8 cellular contexts compared by ENCODE assay signal in genomic region chr14:73472182-73473114, GRCh38. TPM values are rescaled to one million over a fixed set of nuclear protein-coding genes. Genes with fewer than 3 reads are reported as not detected.
DNase-seq lines count a peak whose midpoint lies in the region; ATAC-seq and TF ChIP-seq lines count a peak whose summit lies in the region.

No MANE protein-coding gene starts in this region.

- intact Hi-C loops in left ventricle myocardium inferior (cut with micrococcal nuclease) (loop anchor here (2.0 to 10.0 kb wide), 2 partner anchors 180 to 298 kb away; no protein-coding TSS in a partner anchor), gastrocnemius medialis (cut with DNase I; ENCODE audit: low total_unique reads) (loop anchor here (1.0 to 2.0 kb wide), 2 partner anchors 177 to 300 kb away; no protein-coding TSS in a partner anchor)

- no peaks in the 10 kb centered on the region for H3K23me2 ChIP-seq in H9 (ENCODE audit: insufficient read length, low read depth, low read length, poor library complexity, severe bottlenecking)

- no peak overlapping the region for H2BK15ac ChIP-seq in H9 (ENCODE audit: low read depth, low read length)

- H4K20me1 ChIP-seq in H9 (ENCODE audit: control insufficient read depth, insufficient read depth, insufficient read length) = no peaks in the 10 kb centered on the region

- no peak overlapping the region for H2BK5ac ChIP-seq in H9 (ENCODE audit: insufficient read length, low read length)

- no peak overlapping the region for H3K4me3 ChIP-seq in left ventricle myocardium inferior
- H3K4me3 ChIP-seq in gastrocnemius medialis = no peak overlapping the region

- H3K9me3 ChIP-seq in H9 (ENCODE audit: control insufficient read depth, low read depth, low read length) (no peaks in the 10 kb centered on the region), left ventricle myocardium inferior (replicated peaks) (no peaks in the 10 kb centered on the region), gastrocnemius medialis (no peaks in the 10 kb centered on the region)

- no peaks in the 10 kb centered on the region; a peak in 1 of 5 replicates for H3K9me3 Mint-ChIP-seq in H9
- H3K9me3 Mint-ChIP-seq in activated CD8-positive, alpha-beta T cell treated with anti-CD3 and anti-CD28 coated beads, Interleukin-2, amount 10 ng/mL, durations not matched to agents 7 days and 5 days (ENCODE audit: insufficient read depth) = no peaks in the 10 kb centered on the region

- no peak overlapping the region for H3K4me3 Mint-ChIP-seq in H9
- H3K4me3 Mint-ChIP-seq in activated CD8-positive, alpha-beta T cell treated with anti-CD3 and anti-CD28 coated beads, Interleukin-2, amount 10 ng/mL, durations not matched to agents 7 days and 5 days = no peak overlapping the region

- no peak overlapping the region for H3K14ac ChIP-seq in H9 (ENCODE audit: insufficient read depth, low read length)

- DNase-seq in COR-L47 (lab: John Stamatoyannopoulos, UW) (peak; percentile 67), H9 (no peak), NCI-H2227 (lab: John Stamatoyannopoulos, UW; ENCODE audit: unreplicated experiment) (peak; percentile 72), left ventricle myocardium inferior (no peak), gastrocnemius medialis (no peak), NCI-H1048 (lab: John Stamatoyannopoulos, UW) (no peak)
- DNase-seq in activated CD8-positive, alpha-beta T cell treated with anti-CD3 and anti-CD28 coated beads, Interleukin-2, amount 10 ng/mL, durations not matched to agents 7 days and 5 days = peak; percentile 37

- no peak overlapping the region for H3T11ph ChIP-seq in H9 (ENCODE audit: low read length)

- H2AFZ ChIP-seq in H9 (ENCODE audit: low read length) = no peak overlapping the region

- POLR2A ChIA-PET in activated CD8-positive, alpha-beta T cell treated with anti-CD3 and anti-CD28 coated beads, Interleukin-2, amount 10 ng/mL, durations not matched to agents 7 days and 5 days (lab: Charles Lee) = interaction anchor here (0.6 to 1.1 kb wide), 4 partner anchors 10 to 548 kb away, joined by 3 to 4 read pairs (median 4); partner anchors contain the start of genes NUMB and RIOX1

- H3K79me1 ChIP-seq in H9 (ENCODE audit: insufficient read depth, low read depth, low read length, poor library complexity, severe bottlenecking) = no peaks in the 10 kb centered on the region

- in situ Hi-C loops in gastrocnemius medialis (cut with MboI; ENCODE audit: low sequenced_read_pairs in 4 of 4) = loop anchor here in 3 of 4 donors (5.0 to 25.0 kb wide), 4 partner anchors 175 to 310 kb away; no protein-coding TSS in a partner anchor

- no peak overlapping the region for H3K4ac ChIP-seq in H9 (ENCODE audit: low read depth, low read length)

- H2BK12ac ChIP-seq in H9 (ENCODE audit: insufficient read length, low read depth, low read length) = no peak overlapping the region

- no peaks in the 10 kb centered on the region for H3K36me3 ChIP-seq in left ventricle myocardium inferior
- H3K36me3 ChIP-seq in gastrocnemius medialis = no peaks in the 10 kb centered on the region

- no peak overlapping the region for H3K23ac ChIP-seq in H9 (ENCODE audit: insufficient read length, low read depth, low read length)

- no peak for TF ChIP-seq POLR2A in gastrocnemius medialis (IDR thresholded peaks at IDR 0.05)

- ATAC-seq in activated CD8-positive, alpha-beta T cell treated with anti-CD3 and anti-CD28 coated beads, Interleukin-2, amount 10 ng/mL, durations not matched to agents 7 days and 5 days = peak; percentile 79
- ATAC-seq in gastrocnemius medialis (peak; percentile 73 to 95), HG03354 (IDR thresholded peaks at IDR 0.05; ENCODE audit: poor library complexity, severe bottlenecking, unreplicated experiment) (no peak)

- H3K27me3 ChIP-seq in H9 (ENCODE audit: insufficient read depth, low read length) = no peaks in the 10 kb centered on the region
- H3K27me3 ChIP-seq in left ventricle myocardium inferior (ENCODE audit: low read depth) = no peaks in the 10 kb centered on the region
- no peaks in the 10 kb centered on the region for H3K27me3 ChIP-seq in gastrocnemius medialis

- CTCF ChIA-PET in activated CD8-positive, alpha-beta T cell treated with anti-CD3 and anti-CD28 coated beads, Interleukin-2, amount 10 ng/mL, durations not matched to agents 7 days and 5 days (lab: Charles Lee) = interaction anchor here (0.6 to 6.7 kb wide), 31 partner anchors 10 to 497 kb away, joined by 3 to 124 read pairs (median 4); partner anchors contain the start of genes ACOT6, NUMB, RIOX1 and ZFYVE1

- H2AK5ac ChIP-seq in H9 (ENCODE audit: insufficient read length, low read length) = no peak overlapping the region

- H4K5ac ChIP-seq in H9 (ENCODE audit: insufficient read length, low read depth, low read length) = no peak overlapping the region

- H3K79me2 ChIP-seq in H9 (ENCODE audit: insufficient read depth, low read length) = no peaks in the 10 kb centered on the region

- no CpG with 5 or more reads among the region's 18 CpGs for WGBS in H9 (ENCODE audit: extremely low coverage, insufficient read length, low lambda C conversion rate)

- no peak overlapping the region for H2BK20ac ChIP-seq in H9 (ENCODE audit: low read depth, low read length, poor library complexity, severe bottlenecking)

- H3K4me1 ChIP-seq in H9 (ENCODE audit: insufficient read depth, low read length) (no peaks in the 10 kb centered on the region), left ventricle myocardium inferior (no peaks in the 10 kb centered on the region), gastrocnemius medialis (no peaks in the 10 kb centered on the region)

- H3K4me2 ChIP-seq in H9 (ENCODE audit: insufficient read depth, insufficient read length, low read length) = no peak overlapping the region

- no peak overlapping the region for H3K9ac ChIP-seq in H9 (ENCODE audit: extremely low read depth, insufficient read length, low read length)

- H3K4me1 Mint-ChIP-seq in H9 = peaks cover 4 to 13% of the 10 kb centered on the region in 2 experiments
- peaks cover 3% of the 10 kb centered on the region for H3K4me1 Mint-ChIP-seq in activated CD8-positive, alpha-beta T cell treated with anti-CD3 and anti-CD28 coated beads, Interleukin-2, amount 10 ng/mL, durations not matched to agents 7 days and 5 days (ENCODE audit: low read depth)

- no peak overlapping the region for H4K91ac ChIP-seq in H9 (ENCODE audit: insufficient read length, low read depth, low read length)

- H3K56ac ChIP-seq in H9 (ENCODE audit: insufficient read length, low read depth, low read length) = no peak overlapping the region

- H3K27ac ChIP-seq in H9 (ENCODE audit: insufficient read length, low read depth, low read length) = no peak overlapping the region
- H3K27ac ChIP-seq in left ventricle myocardium inferior (replicated peaks) = no peak overlapping the region
- H3K27ac ChIP-seq in gastrocnemius medialis = no peak overlapping the region

- H2BK120ac ChIP-seq in H9 (ENCODE audit: low read depth, low read length, poor library complexity, severe bottlenecking) = no peak overlapping the region

- no peaks in the 10 kb centered on the region for H3K27me3 Mint-ChIP-seq in H9 (ENCODE audit: low read depth)
- no peaks in the 10 kb centered on the region for H3K27me3 Mint-ChIP-seq in activated CD8-positive, alpha-beta T cell treated with anti-CD3 and anti-CD28 coated beads, Interleukin-2, amount 10 ng/mL, durations not matched to agents 7 days and 5 days (ENCODE audit: low read depth)

- TF ChIP-seq CTCF in H9 (conservative IDR thresholded peaks at IDR 0.05) (peak; percentile 84), left ventricle myocardium inferior (IDR thresholded peaks at IDR 0.05; ENCODE audit: borderline replicate concordance) (peak; percentile 81), gastrocnemius medialis (IDR thresholded peaks at IDR 0.05 in 4 of 5, conservative IDR thresholded peaks at IDR 0.05 in 1 of 5) (peak; percentile 57 to 78 (median 72))

- no peaks in the 10 kb centered on the region for H3K36me3 Mint-ChIP-seq in H9 (ENCODE audit: insufficient read depth in 1 of 3, low read depth in 3 of 3)
- H3K36me3 Mint-ChIP-seq in activated CD8-positive, alpha-beta T cell treated with anti-CD3 and anti-CD28 coated beads, Interleukin-2, amount 10 ng/mL, durations not matched to agents 7 days and 5 days (ENCODE audit: low read depth) = no peaks in the 10 kb centered on the region

- no peak overlapping the region for H3K18ac ChIP-seq in H9 (ENCODE audit: insufficient read length, low read depth, low read length)

- H3K27ac Mint-ChIP-seq in H9 = no peak overlapping the region
- no peak overlapping the region for H3K27ac Mint-ChIP-seq in activated CD8-positive, alpha-beta T cell treated with anti-CD3 and anti-CD28 coated beads, Interleukin-2, amount 10 ng/mL, durations not matched to agents 7 days and 5 days

- no peak overlapping the region for H4K8ac ChIP-seq in H9 (replicated peaks; ENCODE audit: insufficient read length, low read depth, low read length)

RNA-seq across cellular contexts. Expression of gene NUMB, which starts 14.1 kb away (rescaled TPM):
- total RNA-seq in H9 (2021) (46.5 and 51.9 TPM in 2 replicates), left ventricle myocardium inferior (32.1 TPM), gastrocnemius medialis (10 to 100 TPM; 14.3 to 29.8 (median 23.6) TPM)
- total RNA-seq in activated CD8-positive, alpha-beta T cell treated with anti-CD3 and anti-CD28 coated beads, Interleukin-2, amount 10 ng/mL, durations not matched to agents 7 days and 5 days = 10 to 100 TPM; 37.7 to 40.2 TPM

RNA-seq across cellular contexts. Expression of gene RIOX1, which starts 18.3 kb away (rescaled TPM):
- total RNA-seq in H9 (2021) (32.1 and 37.2 TPM in 2 replicates), left ventricle myocardium inferior (8.1 TPM), gastrocnemius medialis (1 to 10 TPM; 7.0 to 8.2 (median 7.6) TPM)
- 10 to 100 TPM; 22.2 to 22.8 TPM for total RNA-seq in activated CD8-positive, alpha-beta T cell treated with anti-CD3 and anti-CD28 coated beads, Interleukin-2, amount 10 ng/mL, durations not matched to agents 7 days and 5 days

Comparison
In these comparisons a context has a peak if more than half of its experiments do, and no peak if none do; other contexts are left out.
1. DNase-seq: peak in COR-L47 (single experiment), NCI-H2227 (single experiment) and activated CD8-positive, alpha-beta T cell treated with anti-CD3 and anti-CD28 coated beads, Interleukin-2, amount 10 ng/mL, durations not matched to agents 7 days and 5 days (single experiment); none in H9 (single experiment), left ventricle myocardium inferior (single experiment), gastrocnemius medialis (0 of 2) and NCI-H1048 (single experiment).
2. Peak in every context shown above with its lines, with median percentiles within 50 percentile points of each other: CTCF ChIP-seq.